Comparison of ENCODE assay signal across 23 cellular contexts in the genomic region with DNA sequence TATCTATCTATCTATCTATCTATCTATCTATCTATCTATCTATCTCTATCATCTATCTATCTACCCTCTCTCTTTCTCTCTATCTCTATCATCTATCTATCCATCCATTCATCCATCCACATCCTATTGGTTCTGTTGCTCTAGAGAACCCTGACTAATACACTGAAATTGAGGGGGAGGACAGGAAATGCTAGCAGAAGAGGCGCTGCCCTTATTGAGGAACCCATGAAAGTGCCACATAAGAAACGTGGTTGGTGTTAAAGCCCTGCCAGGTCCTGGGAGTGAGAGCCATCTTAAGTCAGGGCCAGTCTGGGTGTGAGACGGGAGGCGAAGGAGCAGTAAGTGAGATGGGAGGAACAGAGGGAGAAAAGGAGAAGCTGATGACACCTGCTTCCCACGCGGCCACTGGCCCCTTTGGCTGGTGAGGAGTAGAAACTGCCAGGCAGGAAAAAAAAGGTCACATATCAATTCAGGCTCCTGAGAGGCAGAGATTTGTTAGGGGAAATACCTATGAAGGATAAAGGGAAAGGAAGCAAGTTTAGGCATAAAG.
"Had no signal": no experiment of that assay in that cellular context is flagged by ENCODE, and none has a peak within 500 bp of the region (broad histone marks: within the 10 kb centered on the region; RNA-seq: fewer than 3 reads in every experiment).

No MANE protein-coding gene starts in this region.

- H3K4me3 Mint-ChIP-seq: naive B cell; nephron; stimulated activated naive B cell treated with anti-CD40 and anti-IgM and Interleukin-4, amounts not matched to agents 10 μg/mL and 1 μg/mL and 100 μg/mL, for 72 hours; type B pancreatic cell had no signal

- H3K4me2 ChIP-seq: hepatocyte had no signal

- H3K27me3 ChIP-seq: colonic mucosa, hepatocyte, spleen, suprapubic skin, thyroid gland had no signal

- H3K9me3 Mint-ChIP-seq: nephron, type B pancreatic cell had no signal

- H3K36me3 ChIP-seq: colonic mucosa, prostate gland, spleen, suprapubic skin, thyroid gland had no signal

- H3K9me3 ChIP-seq: colonic mucosa, prostate gland, suprapubic skin, thyroid gland had no signal

- DNase-seq: colonic mucosa; effector CD4-positive, alpha-beta T cell; foreskin melanocyte; head of caudate nucleus; left colon; mesendoderm; naive B cell; occipital lobe; retina; spleen; stimulated activated CD4-positive, alpha-beta T cell treated with anti-CD3 and anti-CD28 coated beads, Interleukin-15, amount 100 ng/mL, for 24 hours; stimulated activated CD4-positive, alpha-beta T cell treated with anti-CD3 and anti-CD28 coated beads, Interleukin-1b, Interleukin-23, amount 100 ng/mL, for 48 hours; stimulated activated CD4-positive, alpha-beta T cell treated with anti-CD3 and anti-CD28 coated beads, Interleukin-4, amount 100 ng/mL, for 24 hours; stimulated activated naive B cell treated with anti-CD40 and anti-IgM and Interleukin-4, amounts not matched to agents 10 μg/mL and 1 μg/mL and 100 μg/mL, for 72 hours; thyroid gland had no signal

- H3K27ac ChIP-seq: colonic mucosa, hepatocyte, parathyroid adenoma, prostate gland, spleen, suprapubic skin, thyroid gland had no signal

- H3K4me3 ChIP-seq: colonic mucosa, hepatocyte, prostate gland, spleen, suprapubic skin, thyroid gland had no signal

- H3K79me2 ChIP-seq: hepatocyte, parathyroid adenoma had no signal

- H2AFZ ChIP-seq: hepatocyte, parathyroid adenoma had no signal

- FAIRE-seq: urothelium cell line had no signal

- H3K9ac ChIP-seq: parathyroid adenoma had no signal

- H3K4me1 ChIP-seq: colonic mucosa, parathyroid adenoma, spleen, suprapubic skin had no signal

- H3K27ac Mint-ChIP-seq: naive B cell; nephron; stimulated activated naive B cell treated with anti-CD40 and anti-IgM and Interleukin-4, amounts not matched to agents 10 μg/mL and 1 μg/mL and 100 μg/mL, for 72 hours; type B pancreatic cell had no signal

- H3K36me3 Mint-ChIP-seq: type B pancreatic cell had no signal

- ATAC-seq: left colon; sciatic nerve; stimulated activated naive B cell treated with anti-CD40 and anti-IgM and Interleukin-4, amounts not matched to agents 10 μg/mL and 1 μg/mL and 100 μg/mL, for 72 hours had no signal
